Comparison of ENCODE assay signal across 9 cellular contexts in genomic region chr1:227315500-227316346, GRCh38. TPM values are rescaled to one million over a fixed set of nuclear protein-coding genes. Genes with fewer than 3 reads are reported as not detected.
DNase-seq lines count a peak whose midpoint lies in the region; ATAC-seq, FAIRE-seq and TF ChIP-seq lines count a peak whose summit lies in the region.
"Had no signal": no experiment of that assay in that cellular context is flagged by ENCODE, and none has a peak within 500 bp of the region (broad histone marks: within the 10 kb centered on the region; RNA-seq: fewer than 3 reads in every experiment).

No MANE protein-coding gene starts in this region.

- no peaks in the 10 kb centered on the region for H3K27me3 ChIP-seq in astrocyte (ENCODE audit: insufficient read depth, low read length)
- no peaks in the 10 kb centered on the region for H3K27me3 ChIP-seq in iPS-20b (ENCODE audit: insufficient read depth, low read length)
- H3K27me3 ChIP-seq in suprapubic skin, result no peaks in the 10 kb centered on the region

- TF ChIP-seq CTCF in AG09309 (IDR thresholded peaks at IDR 0.05; ENCODE audit: control insufficient read depth, insufficient read depth, low read depth, low read length, missing control alignments) (no peak), HFFc6 (IDR thresholded peaks at IDR 0.05) (no peak), astrocyte (IDR thresholded peaks at IDR 0.05; ENCODE audit: insufficient read depth, low read depth, low read length) (no peak), suprapubic skin (IDR thresholded peaks at IDR 0.05) (no peak)

- 14% methylated on average over 7 of the region's 7 CpGs for WGBS in suprapubic skin

- peak overlapping the region; percentile 89 for H3K4me2 ChIP-seq in astrocyte (ENCODE audit: low read length)

- H3K27ac Mint-ChIP-seq in HFFc6 (peak overlapping the region; percentile 70), astrocyte (ENCODE audit: unreplicated experiment) (peak overlapping the region; percentile 37)
- H3K27ac Mint-ChIP-seq: dendritic cell treated with granulocyte-macrophage colony-stimulating factor and Interleukin-4, amounts not matched to agents 40 ng/mL and 50 ng/mL, for 4 days had no signal

- no peak for FAIRE-seq in astrocyte (lab: Jason Lieb, UNC)

- H3K4me1 ChIP-seq in astrocyte (ENCODE audit: insufficient read depth, low read length) (no peaks in the 10 kb centered on the region), iPS-20b (ENCODE audit: insufficient read depth, low read length) (peaks cover 3% of the 10 kb centered on the region; the same call in 1 of the 2 replicates), suprapubic skin (peaks cover 22% of the 10 kb centered on the region)

- DNase-seq in AG09309 (ENCODE audit: low read depth) (no peak), HFFc6 (peak; percentile 30), astrocyte (ENCODE audit: low read depth) (peak; percentile 51), suprapubic skin (ENCODE audit: low spot score in 2 of 2) (no peak), NCI-H526 treated with DMSO at 0.1 percent for 48 hours (lab: John Stamatoyannopoulos, UW) (no peak)

- no peak overlapping the region for H2AFZ ChIP-seq in astrocyte (ENCODE audit: low read depth, low read length)

- H3K9me3 ChIP-seq in astrocyte (ENCODE audit: insufficient read depth, low read depth, low read length) (no peaks in the 10 kb centered on the region), iPS-20b (ENCODE audit: insufficient read depth, low read depth, low read length) (no peaks in the 10 kb centered on the region), suprapubic skin (no peaks in the 10 kb centered on the region)

- H3K79me2 ChIP-seq in astrocyte (ENCODE audit: insufficient read depth, low read length), result peaks cover 69% of the 10 kb centered on the region

- no peak for TF ChIP-seq POLR2A in suprapubic skin (IDR thresholded peaks at IDR 0.05)

- H3K9ac ChIP-seq in astrocyte (ENCODE audit: low read length) (peak overlapping the region; percentile 69), iPS-20b (ENCODE audit: low read depth, low read length) (peak overlapping the region; percentile 88; the same call in 1 of the 2 replicates)

- no peak for TF ChIP-seq EP300 in suprapubic skin (IDR thresholded peaks at IDR 0.05)

- peak overlapping the region; percentile 9 for H3K27ac ChIP-seq in astrocyte (ENCODE audit: low read depth, low read length)
- no peak overlapping the region for H3K27ac ChIP-seq in iPS-20b (ENCODE audit: low read length)
- no peak overlapping the region for H3K27ac ChIP-seq in suprapubic skin

- H4K20me1 ChIP-seq in astrocyte (ENCODE audit: insufficient read depth, low read length), result peaks cover 43% of the 10 kb centered on the region

- peak overlapping the region; percentile 85 for H3K4me3 ChIP-seq in AG09309 (ENCODE audit: control insufficient read depth, low read depth, low read length)
- peak overlapping the region; percentile 86 for H3K4me3 ChIP-seq in astrocyte (ENCODE audit: insufficient read depth, low read depth, low read length)
- H3K4me3 ChIP-seq in iPS-20b (ENCODE audit: low read length), result peak overlapping the region; percentile 92
- peak overlapping the region; percentile 96 for H3K4me3 ChIP-seq in suprapubic skin

- H3K9me3 Mint-ChIP-seq in HFFc6 (no peaks in the 10 kb centered on the region), astrocyte (ENCODE audit: unreplicated experiment) (peaks cover 2% of the 10 kb centered on the region)
- H3K9me3 Mint-ChIP-seq: dendritic cell treated with granulocyte-macrophage colony-stimulating factor and Interleukin-4, amounts not matched to agents 40 ng/mL and 50 ng/mL, for 4 days had no signal

- peaks cover 39% of the 10 kb centered on the region for H3K4me1 Mint-ChIP-seq in HFFc6 (ENCODE audit: low read depth)
- peaks cover 10% of the 10 kb centered on the region for H3K4me1 Mint-ChIP-seq in astrocyte (ENCODE audit: low read depth, unreplicated experiment)

- ATAC-seq in GM18873 (IDR thresholded peaks at IDR 0.05; ENCODE audit: low FRiP score, unreplicated experiment) (no peak), GM21360 (IDR thresholded peaks at IDR 0.05; ENCODE audit: unreplicated experiment) (no peak)

- peaks cover 29% of the 10 kb centered on the region for H3K36me3 Mint-ChIP-seq in HFFc6 (ENCODE audit: low read depth)
- peaks cover 2% of the 10 kb centered on the region for H3K36me3 Mint-ChIP-seq in astrocyte (ENCODE audit: low read depth, unreplicated experiment)

- H3K4me3 Mint-ChIP-seq in HFFc6, result peak overlapping the region; percentile 99
- H3K4me3 Mint-ChIP-seq in astrocyte (ENCODE audit: unreplicated experiment), result peak overlapping the region; percentile 94
- H3K4me3 Mint-ChIP-seq: dendritic cell treated with granulocyte-macrophage colony-stimulating factor and Interleukin-4, amounts not matched to agents 40 ng/mL and 50 ng/mL, for 4 days had no signal

- H3K36me3 ChIP-seq in astrocyte (ENCODE audit: insufficient read depth, low read length) (no peaks in the 10 kb centered on the region), iPS-20b (ENCODE audit: insufficient read depth, low read depth, low read length) (no peaks in the 10 kb centered on the region), suprapubic skin (no peaks in the 10 kb centered on the region)

- peaks cover 1% of the 10 kb centered on the region; the same call in 1 of the 2 replicates for H3K27me3 Mint-ChIP-seq in HFFc6 (ENCODE audit: insufficient read depth)
- no peaks in the 10 kb centered on the region for H3K27me3 Mint-ChIP-seq in astrocyte (ENCODE audit: low read depth, unreplicated experiment)

RNA-seq across cellular contexts. Expression of gene CDC42BPA, which starts 2.6 kb away (rescaled TPM):
- total RNA-seq in HFFc6 (2021; fragmentation: NEBNext Ultra II Directional; extraction: Animal tissue kit (Norgen Biotek cat#: 25700)), result 10 to 100 TPM; 32.8 to 37.8 (median 35.8) TPM
- total RNA-seq in astrocyte, result 31.2 and 34.5 TPM in 2 replicates
- 10 to 100 TPM; 12.2 to 54.6 (median 14.9) TPM for total RNA-seq in suprapubic skin

Comparison
In these comparisons a context has a peak if more than half of its experiments do, and no peak if none do; other contexts are left out.
1. DNase-seq: peak in HFFc6 (single experiment) and astrocyte (single experiment); none in AG09309 (single experiment), suprapubic skin (0 of 2) and NCI-H526 treated with DMSO at 0.1 percent for 48 hours (single experiment).
2. Peak in every context shown above with its lines, with median percentiles within 50 percentile points of each other: H3K4me3 ChIP-seq.